ENCODE assay signal across 8 cellular contexts in genomic region chr22:41915035-41915782, GRCh38. TPM values are rescaled to one million over a fixed set of nuclear protein-coding genes. Genes with fewer than 3 reads are reported as not detected.
DNase-seq lines count a peak whose midpoint lies in the region; ATAC-seq and TF ChIP-seq lines count a peak whose summit lies in the region.

Gene SHISA8, minus strand, starts transcription at chr22:41915074. Its CDS starts 407 bp downstream, at chr22:41914667.

- H3K36me3 Mint-ChIP-seq in T-helper 2 cell treated with Interferon-gamma antibody and Interleukin-4, amounts not matched to agents 5 μg/mL and 100 μg/mL, for 36 hours (ENCODE audit: low read depth), result no peaks in the 10 kb centered on the region
- no peaks in the 10 kb centered on the region for H3K36me3 Mint-ChIP-seq in brain
- H3K36me3 Mint-ChIP-seq in stimulated activated memory B cell treated with anti-CD40 and anti-IgM and Interleukin-4, amounts not matched to agents 10 μg/mL and 1 μg/mL and 100 μg/mL, for 72 hours, result peaks cover 12% of the 10 kb centered on the region

- H3K27ac Mint-ChIP-seq in T-helper 2 cell treated with Interferon-gamma antibody and Interleukin-4, amounts not matched to agents 5 μg/mL and 100 μg/mL, for 36 hours, result no peak within 1 kb of the TSS
- H3K27ac Mint-ChIP-seq in brain, result no peak within 1 kb of the TSS
- peak within 1 kb of the TSS; percentile 96 for H3K27ac Mint-ChIP-seq in stimulated activated memory B cell treated with anti-CD40 and anti-IgM and Interleukin-4, amounts not matched to agents 10 μg/mL and 1 μg/mL and 100 μg/mL, for 72 hours

- no peak for TF ChIP-seq CTCF in brain (conservative IDR thresholded peaks at IDR 0.05)

- H3K27me3 Mint-ChIP-seq in T-helper 2 cell treated with Interferon-gamma antibody and Interleukin-4, amounts not matched to agents 5 μg/mL and 100 μg/mL, for 36 hours (ENCODE audit: low read depth), result peaks cover 49% of the 10 kb centered on the region
- H3K27me3 Mint-ChIP-seq in brain, result peaks cover 90% of the 10 kb centered on the region
- H3K27me3 Mint-ChIP-seq in stimulated activated memory B cell treated with anti-CD40 and anti-IgM and Interleukin-4, amounts not matched to agents 10 μg/mL and 1 μg/mL and 100 μg/mL, for 72 hours, result peaks cover 22% of the 10 kb centered on the region

- peaks cover 10% of the 10 kb centered on the region for H3K4me1 Mint-ChIP-seq in T-helper 2 cell treated with Interferon-gamma antibody and Interleukin-4, amounts not matched to agents 5 μg/mL and 100 μg/mL, for 36 hours (ENCODE audit: low read depth)
- peaks cover 31% of the 10 kb centered on the region for H3K4me1 Mint-ChIP-seq in brain
- peaks cover 73% of the 10 kb centered on the region for H3K4me1 Mint-ChIP-seq in stimulated activated memory B cell treated with anti-CD40 and anti-IgM and Interleukin-4, amounts not matched to agents 10 μg/mL and 1 μg/mL and 100 μg/mL, for 72 hours

- no peaks in the 10 kb centered on the region for H3K9me3 Mint-ChIP-seq in T-helper 2 cell treated with Interferon-gamma antibody and Interleukin-4, amounts not matched to agents 5 μg/mL and 100 μg/mL, for 36 hours
- peaks cover 0 to 7% (median 0%) of the 10 kb centered on the region in 5 experiments for H3K9me3 Mint-ChIP-seq in brain
- no peaks in the 10 kb centered on the region for H3K9me3 Mint-ChIP-seq in stimulated activated memory B cell treated with anti-CD40 and anti-IgM and Interleukin-4, amounts not matched to agents 10 μg/mL and 1 μg/mL and 100 μg/mL, for 72 hours

- ATAC-seq in stimulated activated memory B cell treated with anti-CD40 and anti-IgM and Interleukin-4, amounts not matched to agents 10 μg/mL and 1 μg/mL and 100 μg/mL, for 72 hours, result peak; percentile 27

- H3K4me3 Mint-ChIP-seq in T-helper 2 cell treated with Interferon-gamma antibody and Interleukin-4, amounts not matched to agents 5 μg/mL and 100 μg/mL, for 36 hours, result peak within 1 kb of the TSS; percentile 43
- peak within 1 kb of the TSS; percentile 41 to 73 (median 64) for H3K4me3 Mint-ChIP-seq in brain
- peak within 1 kb of the TSS; percentile 77 for H3K4me3 Mint-ChIP-seq in stimulated activated memory B cell treated with anti-CD40 and anti-IgM and Interleukin-4, amounts not matched to agents 10 μg/mL and 1 μg/mL and 100 μg/mL, for 72 hours

- DNase-seq in NCI-H1436 (lab: John Stamatoyannopoulos, UW) (peak; percentile 31), NCI-H1436 treated with DMSO at 0.1 percent for 48 hours (lab: John Stamatoyannopoulos, UW) (no peak), lung microvascular endothelial cell (ENCODE audit: low read depth in 2 of 2) (peak; percentile 29 to 72), COLO829 (ENCODE audit: low spot score) (no peak), mesenteric fat pad (ENCODE audit: low spot score) (no peak)
- DNase-seq in T-helper 2 cell treated with Interferon-gamma antibody and Interleukin-4, amounts not matched to agents 5 μg/mL and 100 μg/mL, for 36 hours (ENCODE audit: low spot score), result peak; percentile 36

RNA-seq across cellular contexts. Expression of gene SHISA8, which starts in this region (rescaled TPM):
- polyA plus RNA-seq in brain (ENCODE audit: insufficient read depth, low read depth, low replicate concordance), result 4.1 TPM
- not detected in 2 replicates for total RNA-seq in lung microvascular endothelial cell
- total RNA-seq in mesenteric fat pad, result not detected

Comparison
In these comparisons a context has a peak if more than half of its experiments do, and no peak if none do; other contexts are left out.
1. DNase-seq: peak in NCI-H1436 (single experiment) and T-helper 2 cell treated with Interferon-gamma antibody and Interleukin-4, amounts not matched to agents 5 μg/mL and 100 μg/mL, for 36 hours (single experiment); none in NCI-H1436 treated with DMSO at 0.1 percent for 48 hours (single experiment), COLO829 (single experiment) and mesenteric fat pad (single experiment).
2. Peak in DNase-seq in lung microvascular endothelial cell; RNA of the gene not detected or under 1 TPM.
3. Peak in every context shown above with its lines, with median percentiles within 50 percentile points of each other: H3K4me3 Mint-ChIP-seq.